In the genomic region with DNA sequence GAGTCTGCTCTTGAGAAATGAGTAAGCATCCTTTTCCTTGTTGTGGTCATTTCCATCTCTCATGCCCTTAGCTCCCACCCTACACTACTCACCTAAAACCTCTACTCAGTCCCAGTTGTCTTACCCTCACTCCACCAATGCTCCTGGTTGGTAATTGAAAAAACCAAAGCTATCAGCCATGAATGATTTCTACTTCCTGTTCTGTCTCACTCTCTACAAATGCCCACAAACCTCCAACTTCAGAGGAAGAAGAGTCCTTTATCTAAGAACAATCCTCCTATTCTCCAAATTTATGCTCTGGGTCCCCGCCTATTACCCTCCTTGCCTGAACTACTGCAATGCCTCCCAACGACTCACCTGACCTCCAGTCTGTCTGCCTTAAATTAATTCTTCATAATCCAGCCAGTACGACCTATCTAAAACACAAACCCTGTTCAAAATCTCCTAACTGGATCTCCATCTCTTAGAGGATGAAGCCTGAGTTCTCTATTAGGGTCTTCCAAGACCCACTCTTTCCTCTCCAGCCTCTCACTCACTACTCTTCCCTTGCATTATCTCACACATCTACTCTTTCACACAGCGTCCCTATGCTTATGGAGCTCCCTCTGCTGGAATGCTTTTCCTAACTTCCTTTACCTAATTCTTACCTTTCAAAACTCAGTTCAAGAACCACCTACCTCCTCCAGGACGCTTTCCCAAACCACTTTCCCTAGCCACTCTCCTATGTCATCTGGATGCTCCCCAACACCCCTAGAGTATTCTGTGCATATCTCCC, we compare ENCODE assay signal across 8 cellular contexts. TPM values are rescaled to one million over a fixed set of nuclear protein-coding genes. Genes with fewer than 3 reads are reported as not detected.
A peak's percentile ranks its signal among the peaks of the same experiment; 100 is the strongest.
DNase-seq lines count a peak whose midpoint lies in the region; ATAC-seq and TF ChIP-seq lines count a peak whose summit lies in the region.

No MANE protein-coding gene starts in this region.

- H3K36me3 ChIP-seq in suprapubic skin, result peaks cover 36% of the 10 kb centered on the region

- peak; percentile 23 for DNase-seq in COR-L47 (lab: John Stamatoyannopoulos, UW)
- DNase-seq in T-cell, result no peak
- peak in 1 of 2 donors; percentile 50 for DNase-seq in foreskin fibroblast
- DNase-seq in suprapubic skin (ENCODE audit: low spot score in 2 of 2), result no peak
- DNase-seq in activated CD8-positive, alpha-beta memory T cell treated with anti-CD3 and anti-CD28 coated beads, Interleukin-2, amount 50 U/mL, for 4 hours, result no peak
- DNase-seq in T1000 (lab: John Stamatoyannopoulos, UW), result no peak

- peaks cover 45 to 60% (median 49%) of the 10 kb centered on the region in 3 donors for H3K4me1 Mint-ChIP-seq in T-cell

- WGBS in suprapubic skin, result 41% methylated on average over 5 of the region's 5 CpGs

- peak overlapping the region; percentile 67 to 72 for H3K27ac Mint-ChIP-seq in T-cell

- H3K27ac ChIP-seq in suprapubic skin, result no peak overlapping the region

- H3K4me3 ChIP-seq in foreskin fibroblast (ENCODE audit: low read depth in 1 of 2, low read length in 2 of 2) (no peak overlapping the region), suprapubic skin (no peak overlapping the region)

- peaks cover 44% of the 10 kb centered on the region for H3K4me1 ChIP-seq in suprapubic skin

- no peaks in the 10 kb centered on the region for H3K9me3 ChIP-seq in suprapubic skin

- no peaks in the 10 kb centered on the region for H3K27me3 Mint-ChIP-seq in T-cell

- no peak for TF ChIP-seq EP300 in suprapubic skin (IDR thresholded peaks at IDR 0.05)

- POLR2A ChIA-PET in T-cell (lab: Charles Lee), result interaction anchor here (1.1 to 3.0 kb wide), 2 partner anchors 27 to 55 kb away, joined by 3 to 17 read pairs; a partner anchor contains a TSS

- TF ChIP-seq CTCF in foreskin fibroblast (IDR thresholded peaks at IDR 0.05; ENCODE audit: low read depth, low read length) (peak; percentile 44), suprapubic skin (IDR thresholded peaks at IDR 0.05) (peak; percentile 19 to 45)

- H3K4me3 Mint-ChIP-seq in T-cell, result peak overlapping the region; percentile 11 to 92 (median 37)

- peak; percentile 11 for ATAC-seq in GM19023 (IDR thresholded peaks at IDR 0.05; ENCODE audit: unreplicated experiment)
- peak; percentile 8 for ATAC-seq in HG03469 (IDR thresholded peaks at IDR 0.05; ENCODE audit: unreplicated experiment)
- peak in 1 of 4 experiments; percentile 9 for ATAC-seq in T-cell (replicated peaks in 1 of 4)

- no peaks in the 10 kb centered on the region for H3K9me3 Mint-ChIP-seq in T-cell

- H3K27me3 ChIP-seq in suprapubic skin, result no peaks in the 10 kb centered on the region

- H3K36me3 Mint-ChIP-seq in T-cell, result peaks cover 32% of the 10 kb centered on the region

- CTCF ChIA-PET in T-cell (lab: Charles Lee), result interaction anchor here (0.6 to 6.5 kb wide), 23 partner anchors 10 to 139 kb away, joined by 3 to 104 read pairs (median 5); a partner anchor contains a TSS

- TF ChIP-seq POLR2A in suprapubic skin (IDR thresholded peaks at IDR 0.05), result no peak

RNA-seq across cellular contexts. Expression of a gene that starts 2.2 kb away (rescaled TPM):
- total RNA-seq in T-cell (10 to 100 TPM; 34.2 to 47.6 (median 39.1) TPM), suprapubic skin (100 to 1,000 TPM in 1 of 4 donors, 10 to 100 TPM in 3; 49.0 to 101 (median 82.1) TPM)

RNA-seq across cellular contexts. Expression of a gene that starts 2.3 kb away (rescaled TPM):
- total RNA-seq in T-cell, result 10 to 100 TPM; 29.7 to 33.2 (median 30.8) TPM
- total RNA-seq in suprapubic skin, result 10 to 100 TPM; 19.8 to 31.2 (median 21.2) TPM

RNA-seq across cellular contexts. Expression of a gene that starts 10.4 kb away (rescaled TPM):
- total RNA-seq in T-cell, result 10 to 100 TPM; 13.0 to 22.8 (median 20.8) TPM
- 10 to 100 TPM; 23.4 to 32.7 (median 31.7) TPM for total RNA-seq in suprapubic skin

RNA-seq across cellular contexts. Expression of a gene that starts 12.6 kb away (rescaled TPM):
- total RNA-seq in T-cell (10 to 100 TPM; 18.6 to 25.2 (median 20.3) TPM), suprapubic skin (100 to 1,000 TPM; 131 to 184 (median 156) TPM)

RNA-seq across cellular contexts. Expression of a gene that starts 13.9 kb away (rescaled TPM):
- 10 to 100 TPM; 17.0 to 29.0 (median 18.0) TPM for total RNA-seq in T-cell
- total RNA-seq in suprapubic skin, result 100 to 1,000 TPM in 2 of 4 donors, 10 to 100 TPM in 2; 83.1 to 137 (median 117) TPM
